Comparison of ENCODE assay signal across 8 cellular contexts in genomic region chr11:12330491-12331231, GRCh38. TPM values are rescaled to one million over a fixed set of nuclear protein-coding genes. Genes with fewer than 3 reads are reported as not detected.
DNase-seq lines count a peak whose midpoint lies in the region; ATAC-seq, FAIRE-seq and TF ChIP-seq lines count a peak whose summit lies in the region.

No MANE protein-coding gene starts in this region.

- no peaks in the 10 kb centered on the region for H3K79me2 ChIP-seq in PC-3 (ENCODE audit: low read length)

- no peak overlapping the region for H3K27ac ChIP-seq in PC-3 (ENCODE audit: low read length)

- no peaks in the 10 kb centered on the region for H3F3A ChIP-seq in PC-3 (ENCODE audit: low read length, unreplicated experiment)

- H3K4me3 ChIP-seq in fibroblast of the aortic adventitia (ENCODE audit: low read depth, low read length): no peak overlapping the region
- no peak overlapping the region for H3K4me3 ChIP-seq in PC-3 (ENCODE audit: low read length)

- DNase-seq in HS-5 (ENCODE audit: low read depth) (peak; percentile 0), NCI-H526 treated with DMSO at 0.1 percent for 48 hours (lab: John Stamatoyannopoulos, UW) (peak; percentile 71), fibroblast of the aortic adventitia (ENCODE audit: low read depth) (peak; percentile 20), putamen (ENCODE audit: low spot score) (peak; percentile 96), PC-3 (no peak), D721Med (ENCODE audit: insufficient read length, low spot score) (no peak)

- no peaks in the 10 kb centered on the region for H3K9me3 ChIP-seq in PC-3 (ENCODE audit: low read length)

- ATAC-seq in HG03521 (IDR thresholded peaks at IDR 0.05; ENCODE audit: unreplicated experiment) (no peak), PC-3 (no peak), HG02588 (IDR thresholded peaks at IDR 0.05; ENCODE audit: unreplicated experiment) (no peak)

- no peak for FAIRE-seq in D721Med (lab: Jason Lieb, UNC)

- no peaks in the 10 kb centered on the region for H3K4me1 ChIP-seq in PC-3 (ENCODE audit: insufficient read depth, low read length)

- POLR2A ChIA-PET in PC-3 (lab: Charles Lee; ENCODE audit: unreplicated experiment): interaction anchor here (0.5 to 0.6 kb wide), 2 partner anchors 159 to 462 kb away, joined by 6 to 7 read pairs; no protein-coding TSS in a partner anchor

- H3K36me3 ChIP-seq in PC-3 (ENCODE audit: low read depth, low read length): no peaks in the 10 kb centered on the region

- no TSS peak for BruUV-seq in PC-3 (replicated peaks; lab: Mats Ljungman, UMichigan)

- no peak overlapping the region for H3K4me2 ChIP-seq in PC-3 (ENCODE audit: low read length)

- TF ChIP-seq CTCF in fibroblast of the aortic adventitia (IDR thresholded peaks at IDR 0.05; ENCODE audit: insufficient read depth, low read length) (no peak), PC-3 (conservative IDR thresholded peaks at IDR 0.05; ENCODE audit: low read depth, low read length) (no peak), D721Med (IDR thresholded peaks at IDR 0.05; ENCODE audit: insufficient read depth, missing control alignments) (no peak)

- CTCF ChIA-PET in PC-3 (lab: Charles Lee): interaction anchor here (0.6 to 1.2 kb wide), 9 partner anchors 42 to 633 kb away, joined by 3 to 7 read pairs (median 5); partner anchors contain the start of gene PARVA

- H3K9ac ChIP-seq in PC-3 (ENCODE audit: low read length): no peak overlapping the region

- H3K27me3 ChIP-seq in PC-3 (ENCODE audit: low read length): no peaks in the 10 kb centered on the region

- intact Hi-C loops in PC-3 (cut with micrococcal nuclease): loop anchor here (1.0 to 5.0 kb wide), 6 partner anchors 48 to 822 kb away; no protein-coding TSS in a partner anchor

- H4K20me1 ChIP-seq in PC-3 (ENCODE audit: low read length): no peaks in the 10 kb centered on the region

- H3K9me2 ChIP-seq in PC-3 (replicated peaks; ENCODE audit: low read length): no peaks in the 10 kb centered on the region

- no peak overlapping the region for H2AFZ ChIP-seq in PC-3 (ENCODE audit: low read length)

RNA-seq across cellular contexts. Expression of gene PARVA, which starts 46.7 kb away (rescaled TPM):
- total RNA-seq in fibroblast of the aortic adventitia (ENCODE audit: low replicate concordance): 64.0 and 263 TPM in 2 replicates
- total RNA-seq in PC-3 (2014; rRNA removed): 13.5 and 13.7 TPM in 2 replicates

Comparison
In these comparisons a context has a peak if more than half of its experiments do, and no peak if none do; other contexts are left out.
1. DNase-seq: peak in HS-5 (single experiment), NCI-H526 treated with DMSO at 0.1 percent for 48 hours (single experiment), fibroblast of the aortic adventitia (single experiment) and putamen (single experiment); none in PC-3 (single experiment) and D721Med (single experiment).